Comparison of ENCODE assay signal across 12 cellular contexts in genomic region chr15:78206326-78207109, GRCh38. TPM values are rescaled to one million over a fixed set of nuclear protein-coding genes. Genes with fewer than 3 reads are reported as not detected.
DNase-seq lines count a peak whose midpoint lies in the region; ATAC-seq and TF ChIP-seq lines count a peak whose summit lies in the region.
"Had no signal": no experiment of that assay in that cellular context is flagged by ENCODE, and none has a peak within 500 bp of the region (broad histone marks: within the 10 kb centered on the region; RNA-seq: fewer than 3 reads in every experiment).

No MANE protein-coding gene starts in this region.

- H4K20me1 ChIP-seq in mammary epithelial cell (ENCODE audit: insufficient read depth, low read length) = no peaks in the 10 kb centered on the region

- BruUV-seq in mammary epithelial cell (replicated peaks; lab: Mats Ljungman, UMichigan) = no TSS peak

- CTCF ChIA-PET in mammary epithelial cell (lab: Charles Lee; ENCODE audit: low non-redundant PET) = no interaction called here

- in situ Hi-C loops in gastrocnemius medialis (cut with MboI; ENCODE audit: low sequenced_read_pairs in 4 of 4) = no loop called here
- in situ Hi-C loops in mammary epithelial cell (cut with MboI; ENCODE audit: low sequenced_read_pairs in 2 of 2) = no loop called here

- DNase-seq in GM03348 (ENCODE audit: low spot score) (peak; percentile 61), RPMI7951 (ENCODE audit: low read depth) (peak; percentile 52), hepatic stellate cell (ENCODE audit: low spot score) (peak; percentile 70), gastrocnemius medialis (no peak), OCI-M2 (lab: John Stamatoyannopoulos, UW; ENCODE audit: unreplicated experiment) (no peak), mammary epithelial cell (no peak), NCI-H526 (lab: John Stamatoyannopoulos, UW) (no peak)
- no peak for DNase-seq in NK-92 treated with Interleukin-12 subunit alpha and Interleukin-12 subunit beta, amount 100 ng/mL, for 24 hours (lab: John Stamatoyannopoulos, UW)
- DNase-seq: DND-41; stimulated activated naive CD8-positive, alpha-beta T cell treated with anti-CD3 and anti-CD28 coated beads, Interleukin-15, Interleukin-2, amounts not matched to agents 100 U/mL and 50 U/mL, for 24 hours had no signal

- no peak for TF ChIP-seq CTCF in gastrocnemius medialis (IDR thresholded peaks at IDR 0.05 in 4 of 5, conservative IDR thresholded peaks at IDR 0.05 in 1 of 5)
- no peak for TF ChIP-seq CTCF in mammary epithelial cell (conservative IDR thresholded peaks at IDR 0.05 in 1 of 2, IDR thresholded peaks at IDR 0.05 in 1 of 2; ENCODE audit: extremely low read depth in 1 of 2, insufficient read depth in 1 of 2, low read depth in 1 of 2, low read length in 2 of 2)

- no peak overlapping the region for H2AFZ ChIP-seq in mammary epithelial cell (ENCODE audit: low read depth, low read length)

- dilution Hi-C loops in mammary epithelial cell (cut with HindIII; ENCODE audit: low sequenced_read_pairs) = no loop called here

- WGBS in mammary epithelial cell (ENCODE audit: low coverage, missing lambda C conversion rate) = 43% methylated on average over 7 of the region's 12 CpGs

- H3K79me2 ChIP-seq in mammary epithelial cell (ENCODE audit: insufficient read depth, low read length) = no peaks in the 10 kb centered on the region

- H3K36me3 ChIP-seq in gastrocnemius medialis (no peaks in the 10 kb centered on the region), mammary epithelial cell (ENCODE audit: insufficient read depth, low read length) (no peaks in the 10 kb centered on the region)

- H3K27ac ChIP-seq in gastrocnemius medialis (peak overlapping the region; percentile 71 to 80 (median 78)), mammary epithelial cell (ENCODE audit: insufficient read depth, low read depth, low read length) (no peak overlapping the region)

- intact Hi-C loops in gastrocnemius medialis (cut with DNase I; ENCODE audit: low total_unique reads) = no loop called here
- intact Hi-C loops in mammary epithelial cell (cut with micrococcal nuclease) = no loop called here

- TF ChIP-seq POLR2A in gastrocnemius medialis (IDR thresholded peaks at IDR 0.05) = no peak

- H3K4me1 ChIP-seq in gastrocnemius medialis (peaks cover 64 to 72% of the 10 kb centered on the region in 2 donors), mammary epithelial cell (ENCODE audit: insufficient read depth, low read length) (no peaks in the 10 kb centered on the region)

- ATAC-seq in gastrocnemius medialis = peak in 1 of 2 donors; percentile 18
- ATAC-seq: stimulated activated naive CD8-positive, alpha-beta T cell treated with anti-CD3 and anti-CD28 coated beads, Interleukin-15, Interleukin-2, amounts not matched to agents 100 U/mL and 50 U/mL, for 24 hours had no signal

- no peak overlapping the region for H3K9ac ChIP-seq in mammary epithelial cell (ENCODE audit: insufficient read depth, low read length)

- no peak overlapping the region for H3K4me2 ChIP-seq in mammary epithelial cell (ENCODE audit: insufficient read depth, low read depth, low read length)

- H3K27me3 ChIP-seq in gastrocnemius medialis (no peaks in the 10 kb centered on the region), mammary epithelial cell (ENCODE audit: insufficient read depth, low read length) (no peaks in the 10 kb centered on the region)

- H3K9me3 ChIP-seq in gastrocnemius medialis (no peaks in the 10 kb centered on the region), mammary epithelial cell (replicated peaks; ENCODE audit: insufficient read depth, low read length) (no peaks in the 10 kb centered on the region)

- no peak overlapping the region for H3K4me3 ChIP-seq in gastrocnemius medialis
- no peak overlapping the region for H3K4me3 ChIP-seq in mammary epithelial cell (replicated peaks in 1 of 3; ENCODE audit: insufficient read depth in 1 of 3, low read depth in 2 of 3, low read length in 3 of 3)

RNA-seq across cellular contexts. Expression of gene ACSBG1, which starts 27.8 kb away (rescaled TPM):
- total RNA-seq in RPMI7951 (2014; rRNA removed; shearing (Covaris generic)) = 0.24 and 0.49 TPM in 2 replicates
- 1 to 10 TPM in 1 of 4 donors, not detected in 3; 1.9 TPM for total RNA-seq in gastrocnemius medialis
- under 1 TPM in 1 of 2 donors, not detected in 1; under 0.01 TPM for total RNA-seq in mammary epithelial cell
- polyA plus RNA-seq in mammary epithelial cell = not detected
- not detected for polyA minus RNA-seq in mammary epithelial cell
- total RNA-seq: T-helper 2 cell treated with Interferon-gamma antibody and Interleukin-4, amounts not matched to agents 100 ng/mL and 5 ng/mL, for 36 hours had no signal

RNA-seq across cellular contexts. Expression of gene IDH3A, which starts 57.4 kb away (rescaled TPM):
- total RNA-seq in RPMI7951 (2014; rRNA removed; shearing (Covaris generic)) = 43.6 and 54.9 TPM in 2 replicates
- total RNA-seq in gastrocnemius medialis (100 to 1,000 TPM; 133 to 202 (median 168) TPM), mammary epithelial cell (100 to 1,000 TPM in 1 of 2 donors, 10 to 100 TPM in 1; 47.8 to 101 TPM)
- polyA plus RNA-seq in mammary epithelial cell = 82.3 TPM
- polyA minus RNA-seq in mammary epithelial cell = 178 TPM

RNA-seq across cellular contexts. Expression of gene DNAJA4, which starts 57.8 kb away (rescaled TPM):
- total RNA-seq in RPMI7951 (2014; rRNA removed; shearing (Covaris generic)) = 0.59 and 1.6 TPM in 2 replicates
- total RNA-seq in gastrocnemius medialis (100 to 1,000 TPM in 1 of 4 donors, 10 to 100 TPM in 3; 13.7 to 120 (median 37.8) TPM), mammary epithelial cell (1 to 10 TPM in 1 of 2 donors, not detected in 1; 8.2 TPM)
- 0.18 TPM for polyA plus RNA-seq in mammary epithelial cell
- not detected for polyA minus RNA-seq in mammary epithelial cell
- total RNA-seq: H4 had no signal

Comparison
In these comparisons a context has a peak if more than half of its experiments do, and no peak if none do; other contexts are left out.
1. DNase-seq: peak in GM03348 (single experiment), RPMI7951 (single experiment) and hepatic stellate cell (single experiment); none in gastrocnemius medialis (0 of 2), OCI-M2 (single experiment), mammary epithelial cell (single experiment), NCI-H526 (0 of 2) and NK-92 treated with Interleukin-12 subunit alpha and Interleukin-12 subunit beta, amount 100 ng/mL, for 24 hours (single experiment).